8 cellular contexts compared by ENCODE assay signal in genomic region chr14:24270537-24271133, GRCh38. TPM values are rescaled to one million over a fixed set of nuclear protein-coding genes. Genes with fewer than 3 reads are reported as not detected.
A peak's percentile ranks its signal among the peaks of the same experiment; 100 is the strongest.
DNase-seq lines count a peak whose midpoint lies in the region; ATAC-seq and TF ChIP-seq lines count a peak whose summit lies in the region.

No MANE protein-coding gene starts in this region.

- peak overlapping the region; percentile 89 for H3K27ac ChIP-seq in effector memory CD4-positive, alpha-beta T cell (ENCODE audit: insufficient read depth, low read length, poor library complexity, severe bottlenecking)

- DNase-seq in NCI-H2171 treated with DMSO at 0.1 percent for 48 hours (lab: John Stamatoyannopoulos, UW): peak; percentile 57
- no peak for DNase-seq in effector memory CD4-positive, alpha-beta T cell
- DNase-seq in dermis blood vessel endothelial cell: no peak
- DNase-seq in glomerular visceral epithelial cell (ENCODE audit: extremely low spot score): no peak
- no peak for DNase-seq in stimulated activated CD4-positive, alpha-beta T cell treated with anti-CD3 and anti-CD28 coated beads, Interleukin-12 subunit alpha, Interleukin-12 subunit beta, amount 100 ng/mL, for 4 hours

- no peaks in the 10 kb centered on the region for H3K9me3 ChIP-seq in effector memory CD4-positive, alpha-beta T cell (ENCODE audit: control insufficient read depth, low read length)
- H3K9me3 ChIP-seq in neuron (ENCODE audit: low read length): no peaks in the 10 kb centered on the region

- no peaks in the 10 kb centered on the region for H3K27me3 ChIP-seq in effector memory CD4-positive, alpha-beta T cell (replicated peaks; ENCODE audit: control insufficient read depth, insufficient read depth, low read length, poor library complexity, severe bottlenecking)
- H3K27me3 ChIP-seq in neuron (ENCODE audit: insufficient read depth, low read length): no peaks in the 10 kb centered on the region

- no peak for TF ChIP-seq CTCF in GM12875 (IDR thresholded peaks at IDR 0.05; ENCODE audit: borderline replicate concordance, insufficient read depth, low read depth, low read length)

- peak overlapping the region; percentile 80 for H2AFZ ChIP-seq in neuron (ENCODE audit: low read depth, low read length)

- H3K4me1 ChIP-seq in effector memory CD4-positive, alpha-beta T cell (ENCODE audit: control insufficient read depth, insufficient read depth, low read length, poor library complexity, severe bottlenecking): peaks cover 25% of the 10 kb centered on the region
- peaks cover 9% of the 10 kb centered on the region for H3K4me1 ChIP-seq in neuron (ENCODE audit: insufficient read depth, low read length)

- peaks cover 32% of the 10 kb centered on the region for H3K36me3 ChIP-seq in effector memory CD4-positive, alpha-beta T cell (ENCODE audit: control insufficient read depth, insufficient read depth, low read length)
- peaks cover 11% of the 10 kb centered on the region for H3K36me3 ChIP-seq in neuron (ENCODE audit: insufficient read depth, low read length)

- H3K4me3 ChIP-seq in GM12875 (ENCODE audit: low read depth, low read length) (peak overlapping the region; percentile 67), neuron (ENCODE audit: low read length) (peak overlapping the region; percentile 88)
- H3K4me3 ChIP-seq in effector memory CD4-positive, alpha-beta T cell (ENCODE audit: insufficient read depth, low read depth, low read length, poor library complexity, severe bottlenecking): peak overlapping the region; percentile 76

- no peak for ATAC-seq in GM18858 (IDR thresholded peaks at IDR 0.05; ENCODE audit: unreplicated experiment)

RNA-seq across cellular contexts. Expression of gene RABGGTA, which starts 0.8 kb away (rescaled TPM):
- 27.9 and 28.6 TPM in 2 replicates for total RNA-seq in dermis blood vessel endothelial cell

RNA-seq across cellular contexts. Expression of gene TGM1, which starts 7.7 kb away (rescaled TPM):
- 0.17 and 0.51 TPM in 2 replicates for total RNA-seq in dermis blood vessel endothelial cell

RNA-seq across cellular contexts. Expression of gene TINF2, which starts 28.2 kb away (rescaled TPM):
- 68.4 and 71.7 TPM in 2 replicates for total RNA-seq in dermis blood vessel endothelial cell

RNA-seq across cellular contexts. Expression of gene DHRS1, which starts 28.9 kb away (rescaled TPM):
- total RNA-seq in dermis blood vessel endothelial cell: 10.6 and 16.7 TPM in 2 replicates

RNA-seq across cellular contexts. Expression of gene NOP9, which starts 29.0 kb away (rescaled TPM):
- total RNA-seq in dermis blood vessel endothelial cell: 30.1 and 33.5 TPM in 2 replicates
